25 cellular contexts compared by ENCODE assay signal in the genomic region with DNA sequence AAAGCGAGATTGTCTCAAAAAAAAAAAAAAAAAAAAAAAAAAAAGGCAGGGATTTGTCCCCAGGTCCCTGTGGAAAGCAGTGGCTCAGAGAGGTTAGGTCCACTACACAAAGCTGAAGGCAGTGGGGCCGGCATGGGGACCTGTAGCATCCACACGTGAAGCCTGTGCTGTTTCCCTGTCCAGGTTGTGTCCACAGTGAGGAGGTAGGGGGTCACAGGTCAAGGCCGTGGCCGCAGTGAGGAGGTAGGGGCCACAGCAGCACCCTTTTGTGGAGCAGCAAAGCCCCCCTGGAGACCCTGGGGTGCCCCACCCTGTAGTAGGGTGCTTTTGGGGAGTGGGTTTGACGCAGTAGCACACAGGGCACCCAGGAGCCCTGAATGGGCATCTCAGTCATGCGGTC.
"Had no signal": no experiment of that assay in that cellular context is flagged by ENCODE, and none has a peak within 500 bp of the region (broad histone marks: within the 10 kb centered on the region; RNA-seq: fewer than 3 reads in every experiment).

No MANE protein-coding gene starts in this region.

- H3K9me3 Mint-ChIP-seq: immature natural killer cell, mesothelial cell of epicardium had no signal

- H3K9me3 ChIP-seq: esophagus muscularis mucosa, gastroesophageal sphincter, heart left ventricle, left lung, lower lobe of right lung, mucosa of descending colon had no signal

- H3K4me3 ChIP-seq: coronary artery, dorsolateral prefrontal cortex, esophagus muscularis mucosa, gastroesophageal sphincter, heart left ventricle, hepatocyte, left lung, lower lobe of right lung, mucosa of descending colon had no signal

- H3K27me3 ChIP-seq: dorsolateral prefrontal cortex, esophagus muscularis mucosa, foreskin keratinocyte, gastroesophageal sphincter, hepatocyte, left lung had no signal

- FAIRE-seq: colon, endothelial cell of umbilical vein, frontal cortex, kidney had no signal

- DNase-seq: dermis blood vessel endothelial cell; dorsolateral prefrontal cortex; effector CD4-positive, alpha-beta T cell; effector memory CD4-positive, alpha-beta T cell; foreskin keratinocyte; heart left ventricle; hypothalamus; immature natural killer cell; islet precursor cell; kidney; kidney glomerular epithelial cell; left colon; left lung; left ventricle myocardium superior; lower lobe of right lung; mesenchymal stem cell; mucosa of descending colon had no signal

- ATAC-seq: foreskin keratinocyte, gastroesophageal sphincter, heart left ventricle, left colon, left lung, left ventricle myocardium superior, lower lobe of right lung, mucosa of descending colon had no signal

- H3K79me2 ChIP-seq: hepatocyte had no signal

- H3K4me3 Mint-ChIP-seq: immature natural killer cell, mesothelial cell of epicardium had no signal

- H3K4me2 ChIP-seq: hepatocyte had no signal

- H3K27ac Mint-ChIP-seq: immature natural killer cell, mesothelial cell of epicardium had no signal

- H3K4me1 ChIP-seq: heart left ventricle had no signal

- H3K27ac ChIP-seq: coronary artery, esophagus muscularis mucosa, foreskin keratinocyte, gastroesophageal sphincter, heart left ventricle, hepatocyte, left lung, lower lobe of right lung had no signal

- H2AFZ ChIP-seq: hepatocyte had no signal
